1 cellular context compared by ENCODE assay signal in genomic region chr12:132083731-132084641, GRCh38.
A peak's percentile ranks its signal among the peaks of the same experiment; 100 is the strongest.
TF ChIP-seq lines count a peak whose summit lies in the region.

No MANE protein-coding gene starts in this region.

TF ChIP-seq in HepG2, 621 proteins besides CTCF, POLR2A, EP300 and RAD21 (continued from another document and continues in another):
- TF ChIP-seq TCF12 (IDR thresholded peaks at IDR 0.05) (no peak), TCF12 (CRISPR knock-in tag; IDR thresholded peaks at IDR 0.05) (no peak), ZNF816 (CRISPR knock-in tag; IDR thresholded peaks at IDR 0.05; ENCODE audit: borderline replicate concordance) (0 out of 2 replicates have a peak, but pooled peaks have one; percentile 26), ZBTB1 (CRISPR knock-in tag; IDR thresholded peaks at IDR 0.05; ENCODE audit: borderline replicate concordance) (no peak), KDM5B (CRISPR knock-in tag; IDR thresholded peaks at IDR 0.05; ENCODE audit: borderline replicate concordance) (peak; percentile 73), NFIC (IDR thresholded peaks at IDR 0.05; ENCODE audit: low read length) (no peak), CHD2 (IDR thresholded peaks at IDR 0.05; ENCODE audit: low read depth, low read length) (no peak), ZNF550 (CRISPR knock-in tag; IDR thresholded peaks at IDR 0.05; ENCODE audit: borderline replicate concordance) (no peak), RBAK (CRISPR knock-in tag; IDR thresholded peaks at IDR 0.05) (no peak), MAFK (conservative IDR thresholded peaks at IDR 0.05 in 1 of 2, IDR thresholded peaks at IDR 0.05 in 1 of 2; ENCODE audit: low read length in 2 of 2) (no peak), NKX3-1 (CRISPR knock-in tag; IDR thresholded peaks at IDR 0.05) (no peak), PCBP2 (optimal IDR thresholded peaks at IDR 0.05; ENCODE audit: low read depth, low read length, poor library complexity, severe bottlenecking) (no peak), ZEB1 (IDR thresholded peaks at IDR 0.05; ENCODE audit: insufficient replicate concordance, low read depth) (no peak), PBX3 (CRISPR knock-in tag; IDR thresholded peaks at IDR 0.05; ENCODE audit: borderline replicate concordance) (no peak), DRAP1 (CRISPR knock-in tag; IDR thresholded peaks at IDR 0.05) (no peak), NCOA1 (CRISPR knock-in tag; IDR thresholded peaks at IDR 0.05) (no peak), WIZ (CRISPR knock-in tag; IDR thresholded peaks at IDR 0.05) (0 out of 2 replicates have a peak, but pooled peaks have one; percentile 17), ZFP36 (IDR thresholded peaks at IDR 0.05; ENCODE audit: borderline replicate concordance, low read depth, low read length, partially characterized antibody) (no peak), ZC3H13 (CRISPR knock-in tag; IDR thresholded peaks at IDR 0.05) (no peak), ZNF703 (CRISPR knock-in tag; IDR thresholded peaks at IDR 0.05; ENCODE audit: borderline replicate concordance) (0 out of 2 replicates have a peak, but pooled peaks have one; percentile 1), NR2F6 (IDR thresholded peaks at IDR 0.05) (no peak), NR2F6 (CRISPR knock-in tag; IDR thresholded peaks at IDR 0.05) (no peak), HNRNPL (IDR thresholded peaks at IDR 0.05; ENCODE audit: low read depth, low read length) (no peak), TOE1 (CRISPR knock-in tag; IDR thresholded peaks at IDR 0.05) (no peak), ZNF496 (CRISPR knock-in tag; IDR thresholded peaks at IDR 0.05; ENCODE audit: insufficient replicate concordance) (no peak), GATA4 (IDR thresholded peaks at IDR 0.05; ENCODE audit: borderline replicate concordance, low read depth) (0 out of 2 replicates have a peak, but pooled peaks have one; percentile 29), ZNF350 (CRISPR knock-in tag; IDR thresholded peaks at IDR 0.05; ENCODE audit: borderline replicate concordance, low read depth) (0 out of 2 replicates have a peak, but pooled peaks have one; percentile 27), ZNF558 (CRISPR knock-in tag; IDR thresholded peaks at IDR 0.05; ENCODE audit: borderline replicate concordance) (no peak; the same call in 1 of the 2 replicates), ZFP36L1 (CRISPR knock-in tag; IDR thresholded peaks at IDR 0.05) (0 out of 2 replicates have a peak, but pooled peaks have one; percentile 10), HNRNPK (IDR thresholded peaks at IDR 0.05; ENCODE audit: low read depth, low read length, poor library complexity, severe bottlenecking) (peak; percentile 68), ZBTB7B (CRISPR knock-in tag; IDR thresholded peaks at IDR 0.05) (peak; percentile 66; the same call in 1 of the 2 replicates), ZNF747 (CRISPR knock-in tag; IDR thresholded peaks at IDR 0.05; ENCODE audit: borderline replicate concordance) (peak; percentile 64; the same call in 1 of the 2 replicates), SMC3 (IDR thresholded peaks at IDR 0.05; ENCODE audit: low read length) (no peak), PTBP1 (IDR thresholded peaks at IDR 0.05; ENCODE audit: low read depth, low read length, poor library complexity, severe bottlenecking) (no peak), XRCC5 (optimal IDR thresholded peaks at IDR 0.05; ENCODE audit: low read length) (no peak), FLYWCH1 (CRISPR knock-in tag; IDR thresholded peaks at IDR 0.05) (no peak), TBL1XR1 (IDR thresholded peaks at IDR 0.05; ENCODE audit: borderline replicate concordance, low read length, partially characterized antibody) (no peak), SMAD1 (CRISPR knock-in tag; IDR thresholded peaks at IDR 0.05; ENCODE audit: borderline replicate concordance, low read depth) (no peak), ZNF326 (CRISPR knock-in tag; IDR thresholded peaks at IDR 0.05; ENCODE audit: borderline replicate concordance) (no peak)
- TF ChIP-seq, protein P1, sequence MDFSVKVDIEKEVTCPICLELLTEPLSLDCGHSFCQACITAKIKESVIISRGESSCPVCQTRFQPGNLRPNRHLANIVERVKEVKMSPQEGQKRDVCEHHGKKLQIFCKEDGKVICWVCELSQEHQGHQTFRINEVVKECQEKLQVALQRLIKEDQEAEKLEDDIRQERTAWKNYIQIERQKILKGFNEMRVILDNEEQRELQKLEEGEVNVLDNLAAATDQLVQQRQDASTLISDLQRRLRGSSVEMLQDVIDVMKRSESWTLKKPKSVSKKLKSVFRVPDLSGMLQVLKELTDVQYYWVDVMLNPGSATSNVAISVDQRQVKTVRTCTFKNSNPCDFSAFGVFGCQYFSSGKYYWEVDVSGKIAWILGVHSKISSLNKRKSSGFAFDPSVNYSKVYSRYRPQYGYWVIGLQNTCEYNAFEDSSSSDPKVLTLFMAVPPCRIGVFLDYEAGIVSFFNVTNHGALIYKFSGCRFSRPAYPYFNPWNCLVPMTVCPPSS (IDR thresholded peaks at IDR 0.05): no peak
- TF ChIP-seq, protein P2, sequence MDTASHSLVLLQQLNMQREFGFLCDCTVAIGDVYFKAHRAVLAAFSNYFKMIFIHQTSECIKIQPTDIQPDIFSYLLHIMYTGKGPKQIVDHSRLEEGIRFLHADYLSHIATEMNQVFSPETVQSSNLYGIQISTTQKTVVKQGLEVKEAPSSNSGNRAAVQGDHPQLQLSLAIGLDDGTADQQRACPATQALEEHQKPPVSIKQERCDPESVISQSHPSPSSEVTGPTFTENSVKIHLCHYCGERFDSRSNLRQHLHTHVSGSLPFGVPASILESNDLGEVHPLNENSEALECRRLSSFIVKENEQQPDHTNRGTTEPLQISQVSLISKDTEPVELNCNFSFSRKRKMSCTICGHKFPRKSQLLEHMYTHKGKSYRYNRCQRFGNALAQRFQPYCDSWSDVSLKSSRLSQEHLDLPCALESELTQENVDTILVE (CRISPR knock-in tag; IDR thresholded peaks at IDR 0.05): peak; percentile 32; the same call in 1 of the 2 replicates
- TF ChIP-seq, protein P3, sequence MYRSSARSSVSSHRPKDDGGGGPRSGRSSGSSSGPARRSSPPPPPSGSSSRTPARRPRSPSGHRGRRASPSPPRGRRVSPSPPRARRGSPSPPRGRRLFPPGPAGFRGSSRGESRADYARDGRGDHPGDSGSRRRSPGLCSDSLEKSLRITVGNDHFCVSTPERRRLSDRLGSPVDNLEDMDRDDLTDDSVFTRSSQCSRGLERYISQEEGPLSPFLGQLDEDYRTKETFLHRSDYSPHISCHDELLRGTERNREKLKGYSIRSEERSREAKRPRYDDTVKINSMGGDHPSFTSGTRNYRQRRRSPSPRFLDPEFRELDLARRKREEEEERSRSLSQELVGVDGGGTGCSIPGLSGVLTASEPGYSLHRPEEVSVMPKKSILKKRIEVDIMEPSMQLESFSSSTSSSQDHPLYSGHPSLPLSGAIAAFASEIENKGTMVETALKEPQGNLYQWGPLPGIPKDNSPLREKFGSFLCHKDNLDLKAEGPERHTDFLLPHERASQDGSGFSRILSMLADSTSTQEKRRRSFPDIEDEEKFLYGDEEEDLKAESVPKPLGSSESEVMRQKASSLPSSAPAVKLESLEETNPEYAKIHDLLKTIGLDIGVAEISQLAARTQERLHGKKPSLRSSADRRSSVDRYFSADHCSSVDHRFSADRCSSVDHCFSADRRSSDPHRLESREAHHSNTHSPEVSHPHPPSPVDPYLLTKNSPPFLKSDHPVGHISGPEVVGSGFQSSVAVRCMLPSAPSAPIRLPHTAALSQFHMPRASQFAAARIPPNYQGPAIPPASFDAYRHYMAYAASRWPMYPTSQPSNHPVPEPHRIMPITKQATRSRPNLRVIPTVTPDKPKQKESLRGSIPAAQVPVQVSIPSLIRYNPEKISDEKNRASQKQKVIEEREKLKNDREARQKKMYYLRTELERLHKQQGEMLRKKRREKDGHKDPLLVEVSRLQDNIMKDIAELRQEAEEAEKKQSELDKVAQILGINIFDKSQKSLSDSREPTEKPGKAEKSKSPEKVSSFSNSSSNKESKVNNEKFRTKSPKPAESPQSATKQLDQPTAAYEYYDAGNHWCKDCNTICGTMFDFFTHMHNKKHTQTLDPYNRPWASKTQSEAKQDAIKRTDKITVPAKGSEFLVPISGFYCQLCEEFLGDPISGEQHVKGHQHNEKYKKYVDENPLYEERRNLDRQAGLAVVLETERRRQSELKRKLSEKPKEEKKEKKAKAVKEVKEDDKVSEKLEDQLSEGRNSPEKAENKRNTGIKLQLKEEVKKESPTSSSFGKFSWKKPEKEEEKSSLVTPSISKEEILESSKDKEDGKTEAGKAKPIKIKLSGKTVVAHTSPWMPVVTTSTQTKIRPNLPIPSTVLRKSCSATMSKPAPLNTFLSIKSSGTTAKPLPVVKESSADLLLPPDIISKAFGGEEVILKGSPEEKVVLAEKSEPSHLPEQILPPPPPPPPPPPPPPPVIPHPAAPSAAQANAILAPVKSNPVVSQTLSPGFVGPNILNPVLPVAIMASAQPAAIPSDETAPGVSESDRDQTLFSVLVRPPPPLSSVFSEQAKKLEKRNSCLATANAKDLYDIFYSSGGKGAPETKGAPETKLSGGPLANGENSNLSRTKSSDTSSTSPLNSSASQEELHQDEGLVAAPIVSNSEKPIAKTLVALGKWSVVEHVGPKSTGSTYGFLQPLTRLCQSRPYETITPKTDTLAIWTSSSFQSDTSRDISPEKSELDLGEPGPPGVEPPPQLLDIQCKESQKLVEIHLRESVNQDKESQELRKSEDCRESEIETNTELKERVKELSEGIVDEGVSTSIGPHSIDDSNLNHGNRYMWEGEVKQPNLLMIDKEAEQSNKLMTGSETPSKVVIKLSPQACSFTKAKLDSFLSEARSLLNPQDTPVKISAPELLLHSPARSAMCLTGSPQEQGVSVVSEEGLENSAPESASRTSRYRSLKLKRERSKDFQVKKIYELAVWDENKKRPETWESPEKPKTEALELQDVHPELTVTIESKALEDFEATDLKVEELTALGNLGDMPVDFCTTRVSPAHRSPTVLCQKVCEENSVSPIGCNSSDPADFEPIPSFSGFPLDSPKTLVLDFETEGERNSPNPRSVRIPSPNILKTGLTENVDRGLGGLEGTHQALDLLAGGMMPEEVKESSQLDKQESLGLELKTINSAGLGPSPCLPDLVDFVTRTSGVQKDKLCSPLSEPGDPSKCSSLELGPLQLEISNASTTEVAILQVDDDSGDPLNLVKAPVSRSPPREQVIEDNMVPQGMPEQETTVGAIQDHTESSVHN (CRISPR knock-in tag; IDR thresholded peaks at IDR 0.05): no peak
- TF ChIP-seq, protein P4, sequence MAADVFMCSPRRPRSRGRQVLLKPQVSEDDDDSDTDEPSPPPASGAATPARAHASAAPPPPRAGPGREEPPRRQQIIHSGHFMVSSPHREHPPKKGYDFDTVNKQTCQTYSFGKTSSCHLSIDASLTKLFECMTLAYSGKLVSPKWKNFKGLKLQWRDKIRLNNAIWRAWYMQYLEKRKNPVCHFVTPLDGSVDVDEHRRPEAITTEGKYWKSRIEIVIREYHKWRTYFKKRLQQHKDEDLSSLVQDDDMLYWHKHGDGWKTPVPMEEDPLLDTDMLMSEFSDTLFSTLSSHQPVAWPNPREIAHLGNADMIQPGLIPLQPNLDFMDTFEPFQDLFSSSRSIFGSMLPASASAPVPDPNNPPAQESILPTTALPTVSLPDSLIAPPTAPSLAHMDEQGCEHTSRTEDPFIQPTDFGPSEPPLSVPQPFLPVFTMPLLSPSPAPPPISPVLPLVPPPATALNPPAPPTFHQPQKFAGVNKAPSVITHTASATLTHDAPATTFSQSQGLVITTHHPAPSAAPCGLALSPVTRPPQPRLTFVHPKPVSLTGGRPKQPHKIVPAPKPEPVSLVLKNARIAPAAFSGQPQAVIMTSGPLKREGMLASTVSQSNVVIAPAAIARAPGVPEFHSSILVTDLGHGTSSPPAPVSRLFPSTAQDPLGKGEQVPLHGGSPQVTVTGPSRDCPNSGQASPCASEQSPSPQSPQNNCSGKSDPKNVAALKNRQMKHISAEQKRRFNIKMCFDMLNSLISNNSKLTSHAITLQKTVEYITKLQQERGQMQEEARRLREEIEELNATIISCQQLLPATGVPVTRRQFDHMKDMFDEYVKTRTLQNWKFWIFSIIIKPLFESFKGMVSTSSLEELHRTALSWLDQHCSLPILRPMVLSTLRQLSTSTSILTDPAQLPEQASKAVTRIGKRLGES (CRISPR knock-in tag; IDR thresholded peaks at IDR 0.05; ENCODE audit: borderline replicate concordance): no peak
- TF ChIP-seq, protein P5, sequence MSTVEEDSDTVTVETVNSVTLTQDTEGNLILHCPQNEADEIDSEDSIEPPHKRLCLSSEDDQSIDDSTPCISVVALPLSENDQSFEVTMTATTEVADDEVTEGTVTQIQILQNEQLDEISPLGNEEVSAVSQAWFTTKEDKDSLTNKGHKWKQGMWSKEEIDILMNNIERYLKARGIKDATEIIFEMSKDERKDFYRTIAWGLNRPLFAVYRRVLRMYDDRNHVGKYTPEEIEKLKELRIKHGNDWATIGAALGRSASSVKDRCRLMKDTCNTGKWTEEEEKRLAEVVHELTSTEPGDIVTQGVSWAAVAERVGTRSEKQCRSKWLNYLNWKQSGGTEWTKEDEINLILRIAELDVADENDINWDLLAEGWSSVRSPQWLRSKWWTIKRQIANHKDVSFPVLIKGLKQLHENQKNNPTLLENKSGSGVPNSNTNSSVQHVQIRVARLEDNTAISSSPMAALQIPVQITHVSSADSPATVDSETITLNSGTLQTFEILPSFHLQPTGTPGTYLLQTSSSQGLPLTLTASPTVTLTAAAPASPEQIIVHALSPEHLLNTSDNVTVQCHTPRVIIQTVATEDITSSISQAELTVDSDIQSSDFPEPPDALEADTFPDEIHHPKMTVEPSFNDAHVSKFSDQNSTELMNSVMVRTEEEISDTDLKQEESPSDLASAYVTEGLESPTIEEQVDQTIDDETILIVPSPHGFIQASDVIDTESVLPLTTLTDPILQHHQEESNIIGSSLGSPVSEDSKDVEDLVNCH (CRISPR knock-in tag; IDR thresholded peaks at IDR 0.05): no peak
- TF ChIP-seq, protein P6, sequence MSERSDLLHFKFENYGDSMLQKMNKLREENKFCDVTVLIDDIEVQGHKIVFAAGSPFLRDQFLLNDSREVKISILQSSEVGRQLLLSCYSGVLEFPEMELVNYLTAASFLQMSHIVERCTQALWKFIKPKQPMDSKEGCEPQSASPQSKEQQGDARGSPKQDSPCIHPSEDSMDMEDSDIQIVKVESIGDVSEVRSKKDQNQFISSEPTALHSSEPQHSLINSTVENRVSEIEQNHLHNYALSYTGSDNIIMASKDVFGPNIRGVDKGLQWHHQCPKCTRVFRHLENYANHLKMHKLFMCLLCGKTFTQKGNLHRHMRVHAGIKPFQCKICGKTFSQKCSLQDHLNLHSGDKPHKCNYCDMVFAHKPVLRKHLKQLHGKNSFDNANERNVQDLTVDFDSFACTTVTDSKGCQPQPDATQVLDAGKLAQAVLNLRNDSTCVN (CRISPR knock-in tag; IDR thresholded peaks at IDR 0.05; ENCODE audit: borderline replicate concordance): no peak
